Comparison of ENCODE assay signal across 8 cellular contexts in genomic region chr11:8006349-8006977, GRCh38. TPM values are rescaled to one million over a fixed set of nuclear protein-coding genes. Genes with fewer than 3 reads are reported as not detected.
DNase-seq lines count a peak whose midpoint lies in the region; ATAC-seq, FAIRE-seq and TF ChIP-seq lines count a peak whose summit lies in the region.

No MANE protein-coding gene starts in this region.

- H3K27ac ChIP-seq in endothelial cell of umbilical vein (ENCODE audit: insufficient read depth, low read depth, low read length) (no peak overlapping the region), tibial artery (no peak overlapping the region)

- TF ChIP-seq POLR2A in endothelial cell of umbilical vein (IDR thresholded peaks at IDR 0.05; ENCODE audit: low read depth, low read length), result no peak

- intact Hi-C loops in endothelial cell of umbilical vein (cut with micrococcal nuclease) (loop anchor here (1.0 to 2.0 kb wide), 6 partner anchors 27 to 560 kb away; partner anchors contain the start of gene LMO1), tibial artery (cut with DNase I; ENCODE audit: low total_unique reads) (loop anchor here (5.0 kb wide), 1 partner anchor 91 kb away; no protein-coding TSS in a partner anchor)

- TF ChIP-seq CTCF in AG10803 (conservative IDR thresholded peaks at IDR 0.05; ENCODE audit: low read length) (peak; percentile 99), endothelial cell of umbilical vein (IDR thresholded peaks at IDR 0.05; ENCODE audit: extremely low read depth in 1 of 2, insufficient read depth in 1 of 2, low read depth in 1 of 2, low read length in 2 of 2) (peak; percentile 83), tibial artery (IDR thresholded peaks at IDR 0.05) (peak; percentile 67 to 70)

- H3K27me3 ChIP-seq in endothelial cell of umbilical vein (ENCODE audit: control insufficient read depth in 2 of 2, insufficient read depth in 2 of 2, low read length in 2 of 2) (peaks cover 0 to 2% of the 10 kb centered on the region in 2 experiments), tibial artery (peaks cover 0 to 7% of the 10 kb centered on the region in 2 donors)

- no peaks in the 10 kb centered on the region for H3K79me2 ChIP-seq in endothelial cell of umbilical vein (ENCODE audit: control insufficient read depth, insufficient read depth, low read length)

- CTCF ChIA-PET in endothelial cell of umbilical vein (lab: Charles Lee), result interaction anchor here (0.6 to 11.1 kb wide), 34 partner anchors 9 to 1811 kb away, joined by 3 to 822 read pairs (median 4); partner anchors contain the start of genes EIF3F, LMO1 and TUB

- H3K4me3 ChIP-seq in AG10803 (ENCODE audit: low read length), result no peak overlapping the region
- H3K4me3 ChIP-seq in endothelial cell of umbilical vein (replicated peaks in 1 of 3; ENCODE audit: insufficient read depth in 1 of 3, low read depth in 1 of 3, low read length in 3 of 3), result no peak overlapping the region
- H3K4me3 ChIP-seq in tibial artery, result no peak overlapping the region

- peak; percentile 92 for FAIRE-seq in endothelial cell of umbilical vein (lab: Jason Lieb, UNC)

- dilution Hi-C loops in endothelial cell of umbilical vein (cut with MboI; ENCODE audit: extremely low pct_ligation_motif_present, low sequenced_read_pairs), result no loop called here

- POLR2A ChIA-PET in endothelial cell of umbilical vein (lab: Charles Lee), result interaction anchor here (1.3 kb wide), 1 partner anchor 93 kb away, joined by 7 read pairs; no protein-coding TSS in a partner anchor

- H3K9me1 ChIP-seq in endothelial cell of umbilical vein (replicated peaks; ENCODE audit: control insufficient read depth, extremely low read depth, insufficient read depth, low read length), result no peaks in the 10 kb centered on the region

- H3K36me3 ChIP-seq in endothelial cell of umbilical vein (ENCODE audit: control insufficient read depth in 2 of 2, extremely low read depth in 1 of 2, insufficient read depth in 2 of 2, low read length in 2 of 2) (no peaks in the 10 kb centered on the region), tibial artery (no peaks in the 10 kb centered on the region)

- no peak overlapping the region for H3K4me2 ChIP-seq in endothelial cell of umbilical vein (ENCODE audit: insufficient read depth, low read length)

- peak; percentile 75 for DNase-seq in AG10803 (ENCODE audit: low read depth)
- peak; percentile 69 for DNase-seq in NCI-H2196 (lab: John Stamatoyannopoulos, UW; ENCODE audit: unreplicated experiment)
- peak; percentile 39 for DNase-seq in activated CD4-positive, alpha-beta T cell treated with anti-CD3 and anti-CD28 coated beads, Interleukin-2, amount 50 U/mL, for 1 hour
- peak; percentile 61 for DNase-seq in endothelial cell of umbilical vein (ENCODE audit: low read depth, low spot score)
- peak; percentile 59 for DNase-seq in middle frontal gyrus (ENCODE audit: extremely low spot score, low spot score)
- no peak for DNase-seq in tibial artery

- BruUV-seq in endothelial cell of umbilical vein (replicated peaks; lab: Mats Ljungman, UMichigan), result no TSS peak

- H3K4me1 ChIP-seq in endothelial cell of umbilical vein (ENCODE audit: control insufficient read depth, extremely low read depth, insufficient read depth, low read length) (no peaks in the 10 kb centered on the region), tibial artery (no peaks in the 10 kb centered on the region)

- no peak overlapping the region for H2AFZ ChIP-seq in endothelial cell of umbilical vein (ENCODE audit: low read depth, low read length)

- ATAC-seq in GM18502 (IDR thresholded peaks at IDR 0.05; ENCODE audit: poor library complexity, unreplicated experiment) (peak; percentile 76), HG03045 (IDR thresholded peaks at IDR 0.05; ENCODE audit: unreplicated experiment) (peak; percentile 52)

- no peaks in the 10 kb centered on the region for H4K20me1 ChIP-seq in endothelial cell of umbilical vein (replicated peaks; ENCODE audit: control insufficient read depth, extremely low read depth, insufficient read depth, low read length)

- H3K9me3 ChIP-seq in endothelial cell of umbilical vein (replicated peaks; ENCODE audit: control insufficient read depth, insufficient read depth, low read length), result no peaks in the 10 kb centered on the region
- no peaks in the 10 kb centered on the region for H3K9me3 ChIP-seq in tibial artery

- H3K9ac ChIP-seq in endothelial cell of umbilical vein (replicated peaks; ENCODE audit: extremely low read depth, insufficient read depth, low read length), result no peak overlapping the region

TF ChIP-seq in endothelial cell of umbilical vein, 7 proteins besides CTCF, POLR2A, EP300 and RAD21:
- TF ChIP-seq MAX (IDR thresholded peaks at IDR 0.05; ENCODE audit: insufficient read depth, insufficient read length), result no peak
- TF ChIP-seq EZH2 (IDR thresholded peaks at IDR 0.05; ENCODE audit: borderline replicate concordance, low read depth, low read length, severe bottlenecking), result no peak
- TF ChIP-seq FOS (IDR thresholded peaks at IDR 0.05; ENCODE audit: borderline replicate concordance, insufficient read depth, low read length), result no peak
- TF ChIP-seq POLR2AphosphoS5 (IDR thresholded peaks at IDR 0.05; ENCODE audit: insufficient read depth, low read depth, low read length), result no peak
- no peak for TF ChIP-seq GATA2 (IDR thresholded peaks at IDR 0.05; ENCODE audit: insufficient read depth, insufficient read length, low read depth, low read length)
- no peak for TF ChIP-seq JUN (IDR thresholded peaks at IDR 0.05; ENCODE audit: borderline replicate concordance, insufficient read depth, insufficient read length, low read depth)
- TF ChIP-seq MYC (IDR thresholded peaks at IDR 0.05; ENCODE audit: low read depth, low read length), result no peak

RNA-seq across cellular contexts. Expression of gene EIF3F, which starts 19.3 kb away (rescaled TPM):
- 385 and 436 TPM in 2 replicates for total RNA-seq in endothelial cell of umbilical vein
- 411 and 579 TPM in 2 replicates for polyA plus RNA-seq in endothelial cell of umbilical vein
- polyA plus RNA-seq in endothelial cell of umbilical vein (2011; cell fraction: cytosol; rRNA removed), result 421 and 457 TPM in 2 replicates
- 197 and 227 TPM in 2 replicates for polyA plus RNA-seq in endothelial cell of umbilical vein (2011; cell fraction: nucleus; rRNA removed)
- polyA plus RNA-seq in endothelial cell of umbilical vein (2012), result 350 and 421 TPM in 2 replicates
- polyA minus RNA-seq in endothelial cell of umbilical vein, result 223 and 242 TPM in 2 replicates
- polyA minus RNA-seq in endothelial cell of umbilical vein (2011; cell fraction: cytosol; rRNA and poly(A)+ RNA removed), result 162 TPM
- polyA minus RNA-seq in endothelial cell of umbilical vein (2011; cell fraction: nucleus; rRNA and poly(A)+ RNA removed), result 83.2 and 104 TPM in 2 replicates

RNA-seq across cellular contexts. Expression of gene NLRP10, which starts 41.2 kb away (rescaled TPM):
- total RNA-seq in endothelial cell of umbilical vein, result not detected in 2 replicates
- not detected in 2 replicates for polyA plus RNA-seq in endothelial cell of umbilical vein
- polyA plus RNA-seq in endothelial cell of umbilical vein (2011; cell fraction: cytosol; rRNA removed), result not detected in 2 replicates
- not detected in 2 replicates for polyA plus RNA-seq in endothelial cell of umbilical vein (2011; cell fraction: nucleus; rRNA removed)
- not detected in 2 replicates for polyA plus RNA-seq in endothelial cell of umbilical vein (2012)
- polyA minus RNA-seq in endothelial cell of umbilical vein, result not detected in 2 replicates
- not detected for polyA minus RNA-seq in endothelial cell of umbilical vein (2011; cell fraction: cytosol; rRNA and poly(A)+ RNA removed)
- polyA minus RNA-seq in endothelial cell of umbilical vein (2011; cell fraction: nucleus; rRNA and poly(A)+ RNA removed), result not detected in 2 replicates

Comparison
In these comparisons a context has a peak if more than half of its experiments do, and no peak if none do; other contexts are left out.
1. DNase-seq: peak in AG10803 (single experiment), NCI-H2196 (single experiment), activated CD4-positive, alpha-beta T cell treated with anti-CD3 and anti-CD28 coated beads, Interleukin-2, amount 50 U/mL, for 1 hour (single experiment), endothelial cell of umbilical vein (single experiment) and middle frontal gyrus (single experiment); none in tibial artery (0 of 2).
2. Peak in every context shown above with its lines, with median percentiles within 50 percentile points of each other: CTCF ChIP-seq.